ENCODE assay signal across 12 cellular contexts in genomic region chr3:65597952-65598413, GRCh38.
DNase-seq lines count a peak whose midpoint lies in the region; ATAC-seq and TF ChIP-seq lines count a peak whose summit lies in the region.
"Had no signal": no experiment of that assay in that cellular context is flagged by ENCODE, and none has a peak within 500 bp of the region (broad histone marks: within the 10 kb centered on the region; RNA-seq: fewer than 3 reads in every experiment).

No MANE protein-coding gene starts in this region.

- CTCF ChIA-PET in AG04449 (lab: Yijun Ruan, JAX) = interaction anchor here (0.6 kb wide), 1 partner anchor 633 kb away, joined by 4 read pairs; no protein-coding TSS in a partner anchor

- peaks cover 64% of the 10 kb centered on the region for H3K4me1 Mint-ChIP-seq in neural crest cell

- H3K36me3 Mint-ChIP-seq in neural crest cell (ENCODE audit: low read depth) = no peaks in the 10 kb centered on the region

- H3K4me1 ChIP-seq in foreskin keratinocyte = no peaks in the 10 kb centered on the region

- H3K9me3 Mint-ChIP-seq in neural crest cell = no peaks in the 10 kb centered on the region

- H3K27ac ChIP-seq in foreskin keratinocyte = no peak overlapping the region

- peak overlapping the region; percentile 52 for H3K4me3 ChIP-seq in AG04449 (ENCODE audit: low read depth, low read length)

- POLR2A ChIA-PET in AG04449 (lab: Yijun Ruan, JAX) = no interaction called here

- H3K4me3 Mint-ChIP-seq in neural crest cell = peak overlapping the region; percentile 98

- H3K27me3 Mint-ChIP-seq in neural crest cell (ENCODE audit: low read depth) = no peaks in the 10 kb centered on the region

- ATAC-seq in foreskin keratinocyte = peak; percentile 31
- ATAC-seq: HepG2 had no signal

- peak overlapping the region; percentile 99 for H3K27ac Mint-ChIP-seq in neural crest cell (ENCODE audit: unreplicated experiment)

- DNase-seq in AG04449 (ENCODE audit: low read depth, low spot score) (no peak), NCI-H69 (lab: John Stamatoyannopoulos, UW) (peak; percentile 36), foreskin keratinocyte (no peak), neural crest cell (ENCODE audit: low read depth, low spot score) (peak; percentile 29), OCI-M1 (lab: John Stamatoyannopoulos, UW) (no peak), NCI-H1092 (lab: John Stamatoyannopoulos, UW) (no peak)
- DNase-seq in activated effector memory CD4-positive, alpha-beta T cell treated with anti-CD3 and anti-CD28 coated beads, Interleukin-2, amount 50 U/mL, for 16 hours = no peak
- DNase-seq in activated CD4-positive, alpha-beta T cell treated with anti-CD3 and anti-CD28 coated beads for 1 hour = no peak
- DNase-seq: activated CD4-positive, alpha-beta T cell treated with anti-CD3 and anti-CD28 coated beads for 48 hours; SIG-M5; stimulated activated CD4-positive, alpha-beta T cell treated with anti-CD3 and anti-CD28 coated beads, Interleukin-4, amount 100 ng/mL, for 1 hour had no signal

- no peaks in the 10 kb centered on the region for H3K27me3 ChIP-seq in foreskin keratinocyte

- no peak for TF ChIP-seq CTCF in AG04449 (IDR thresholded peaks at IDR 0.05; ENCODE audit: insufficient read depth, low read length, missing control alignments)
- TF ChIP-seq CTCF in foreskin keratinocyte (conservative IDR thresholded peaks at IDR 0.05) = no peak
- no peak for TF ChIP-seq CTCF in neural crest cell (conservative IDR thresholded peaks at IDR 0.05)

Comparison
In these comparisons a context has a peak if more than half of its experiments do, and no peak if none do; other contexts are left out.
1. DNase-seq: peak in NCI-H69 (single experiment) and neural crest cell (single experiment); none in AG04449 (single experiment), foreskin keratinocyte (0 of 2), activated effector memory CD4-positive, alpha-beta T cell treated with anti-CD3 and anti-CD28 coated beads, Interleukin-2, amount 50 U/mL, for 16 hours (single experiment), activated CD4-positive, alpha-beta T cell treated with anti-CD3 and anti-CD28 coated beads for 1 hour (single experiment), OCI-M1 (single experiment) and NCI-H1092 (single experiment).